17 cellular contexts compared by ENCODE assay signal in the genomic region with DNA sequence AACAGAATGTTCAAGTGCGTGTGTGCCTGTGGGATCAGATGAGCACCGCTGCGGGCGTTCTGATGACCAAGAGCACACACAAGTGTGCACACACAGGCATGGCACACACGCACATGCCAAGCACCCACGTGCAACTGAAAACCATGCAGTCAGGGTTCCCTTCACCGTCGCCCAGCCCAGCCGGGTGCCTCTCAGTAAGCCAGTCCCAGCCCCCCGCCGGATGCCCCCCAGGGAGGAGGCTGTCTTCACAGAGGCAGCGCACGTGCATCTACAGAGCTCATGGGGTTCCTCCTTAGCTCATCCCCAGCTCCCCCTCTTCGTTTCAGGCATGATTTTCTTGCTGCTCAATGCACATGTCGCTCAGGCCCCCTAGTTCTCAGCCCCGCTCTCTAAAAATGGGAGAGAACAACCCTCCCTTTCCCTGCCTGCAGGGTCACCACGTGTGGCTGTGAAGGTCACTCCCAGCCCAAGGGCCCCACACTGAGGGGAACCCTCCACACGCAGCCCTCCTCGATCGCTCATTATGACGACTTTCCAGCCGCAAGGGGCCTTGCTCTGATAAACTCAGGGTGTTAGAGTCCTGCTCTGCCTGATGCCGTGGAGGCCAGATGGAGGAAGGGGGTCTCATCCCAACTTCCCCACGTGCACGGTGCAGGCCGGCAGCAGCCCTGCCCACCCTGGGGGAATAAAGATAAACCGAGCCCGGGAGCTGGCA. TPM values are rescaled to one million over a fixed set of nuclear protein-coding genes. Genes with fewer than 3 reads are reported as not detected.
A peak's percentile ranks its signal among the peaks of the same experiment; 100 is the strongest.
DNase-seq lines count a peak whose midpoint lies in the region; ATAC-seq and TF ChIP-seq lines count a peak whose summit lies in the region.
"Had no signal": no experiment of that assay in that cellular context is flagged by ENCODE, and none has a peak within 500 bp of the region (broad histone marks: within the 10 kb centered on the region; RNA-seq: fewer than 3 reads in every experiment).

No MANE protein-coding gene starts in this region.

- H3K79me2 ChIP-seq in HCT116 (ENCODE audit: insufficient read depth, low read length): no peaks in the 10 kb centered on the region

- H3K4me1 ChIP-seq in HCT116 (ENCODE audit: control insufficient read depth in 1 of 2, insufficient read depth in 2 of 2, low read length in 2 of 2): peaks cover 0 to 7% of the 10 kb centered on the region in 2 experiments; a peak in 2 of 4 replicates
- H3K4me1 ChIP-seq in ascending aorta: peaks cover 6 to 41% of the 10 kb centered on the region in 2 donors
- peaks cover 45% of the 10 kb centered on the region for H3K4me1 ChIP-seq in left ventricle myocardium inferior
- H3K4me1 ChIP-seq: uterus had no signal

- no peak overlapping the region for H3K27ac ChIP-seq in HCT116 (ENCODE audit: low read depth, low read length)
- H3K27ac ChIP-seq in ascending aorta: peak overlapping the region; percentile 77 to 92
- H3K27ac ChIP-seq in left ventricle myocardium inferior (replicated peaks): peak overlapping the region; percentile 93
- H3K27ac ChIP-seq: C4-2B, uterus had no signal

- TF ChIP-seq CTCF in HCT116 (IDR thresholded peaks at IDR 0.05 in 2 of 3, conservative IDR thresholded peaks at IDR 0.05 in 1 of 3; ENCODE audit: borderline replicate concordance in 1 of 3, insufficient read depth in 1 of 3, low read depth in 2 of 3, low read length in 2 of 3) (no peak), ascending aorta (IDR thresholded peaks at IDR 0.05) (no peak), left ventricle myocardium inferior (IDR thresholded peaks at IDR 0.05; ENCODE audit: borderline replicate concordance) (no peak), progenitor cell of endocrine pancreas (IDR thresholded peaks at IDR 0.05; ENCODE audit: unreplicated experiment) (no peak)

- H3K9me3 ChIP-seq in HCT116 (ENCODE audit: control insufficient read depth in 1 of 2, insufficient read depth in 1 of 2, low read depth in 1 of 2, low read length in 2 of 2): no peaks in the 10 kb centered on the region
- no peaks in the 10 kb centered on the region for H3K9me3 ChIP-seq in ascending aorta
- H3K9me3 ChIP-seq in left ventricle myocardium inferior (replicated peaks): no peaks in the 10 kb centered on the region
- H3K9me3 ChIP-seq: mucosa of descending colon, uterus had no signal

- no peak overlapping the region for H3K4me2 ChIP-seq in HCT116 (ENCODE audit: low read length)

- no TSS peak for BruUV-seq in HCT116 (replicated peaks; lab: Mats Ljungman, UMichigan)

- intact Hi-C loops in HCT116 (cut with micrococcal nuclease) (loop anchor here (1.0 kb wide), 2 partner anchors 412 to 602 kb away; no protein-coding TSS in a partner anchor), ascending aorta (cut with DNase I) (loop anchor here (1.0 to 10.0 kb wide), 7 partner anchors 75 to 1009 kb away; a partner anchor contains a TSS), left ventricle myocardium inferior (cut with micrococcal nuclease) (loop anchor here (5.0 kb wide), 1 partner anchor 412 kb away; no protein-coding TSS in a partner anchor), head of caudate nucleus (cut with DNase I) (loop anchor here (5.0 kb wide), 1 partner anchor 412 kb away; no protein-coding TSS in a partner anchor)

- H3K36me3 ChIP-seq in HCT116 (ENCODE audit: control insufficient read depth in 1 of 2, insufficient read depth in 2 of 2, low read length in 2 of 2) (no peaks in the 10 kb centered on the region), ascending aorta (peaks cover 37 to 38% of the 10 kb centered on the region in 2 donors), left ventricle myocardium inferior (peaks cover 11% of the 10 kb centered on the region)
- H3K36me3 ChIP-seq: uterus had no signal

- POLR2A ChIA-PET in HCT116 (lab: Charles Lee): interaction anchor here (0.7 kb wide), 1 partner anchor 172 kb away, joined by 4 read pairs; no protein-coding TSS in a partner anchor

- H3K27ac Mint-ChIP-seq in progenitor cell of endocrine pancreas: peak overlapping the region; percentile 88
- H3K27ac Mint-ChIP-seq: activated naive CD8-positive, alpha-beta T cell; activated T-helper 17 cell treated with anti-CD3 and anti-CD28 coated beads, Interleukin-2, amount 50 U/mL, for 72 hours; H9; T-helper 2 cell treated with Interferon-gamma antibody and Interleukin-4, amounts not matched to agents 5 μg/mL and 100 μg/mL, for 36 hours had no signal

- peaks cover 13% of the 10 kb centered on the region for H3K4me1 Mint-ChIP-seq in progenitor cell of endocrine pancreas (ENCODE audit: low read depth)
- H3K4me1 Mint-ChIP-seq: activated T-helper 17 cell treated with anti-CD3 and anti-CD28 coated beads, Interleukin-2, amount 50 U/mL, for 72 hours; H9 had no signal

- no peak overlapping the region for H3K4me3 Mint-ChIP-seq in progenitor cell of endocrine pancreas (ENCODE audit: low read depth)
- H3K4me3 Mint-ChIP-seq: activated naive CD8-positive, alpha-beta T cell; activated T-helper 17 cell treated with anti-CD3 and anti-CD28 coated beads, Interleukin-2, amount 50 U/mL, for 72 hours; T-helper 2 cell treated with Interferon-gamma antibody and Interleukin-4, amounts not matched to agents 5 μg/mL and 100 μg/mL, for 36 hours had no signal

- H3K36me3 Mint-ChIP-seq in progenitor cell of endocrine pancreas (ENCODE audit: insufficient read depth): peaks cover 14% of the 10 kb centered on the region
- H3K36me3 Mint-ChIP-seq: activated naive CD8-positive, alpha-beta T cell had no signal

- H4K20me1 ChIP-seq in HCT116 (ENCODE audit: insufficient read depth): no peaks in the 10 kb centered on the region

- H2AFZ ChIP-seq in HCT116 (ENCODE audit: low read depth, low read length, poor library complexity, severe bottlenecking): no peak overlapping the region

- H3K4me3 ChIP-seq in HCT116 (replicated peaks in 1 of 2; ENCODE audit: low read depth in 1 of 2, low read length in 2 of 2): no peak overlapping the region
- H3K4me3 ChIP-seq in ascending aorta: no peak overlapping the region
- H3K4me3 ChIP-seq in left ventricle myocardium inferior: no peak overlapping the region
- H3K4me3 ChIP-seq: GM12878, mucosa of descending colon, uterus had no signal

- H3K27me3 Mint-ChIP-seq in progenitor cell of endocrine pancreas: no peaks in the 10 kb centered on the region
- H3K27me3 Mint-ChIP-seq: activated naive CD8-positive, alpha-beta T cell had no signal

- ATAC-seq in HCT116 (peak; percentile 4; the same call in 1 of the 2 replicates), GM21529 (IDR thresholded peaks at IDR 0.05; ENCODE audit: unreplicated experiment) (no peak)

- H3K27me3 ChIP-seq in HCT116 (ENCODE audit: insufficient read depth, low read length) (no peaks in the 10 kb centered on the region), ascending aorta (no peaks in the 10 kb centered on the region), left ventricle myocardium inferior (ENCODE audit: low read depth) (peaks cover 3% of the 10 kb centered on the region)
- H3K27me3 ChIP-seq: uterus had no signal

- CTCF ChIA-PET in HCT116 (lab: Charles Lee): interaction anchor here (0.8 to 3.1 kb wide), 4 partner anchors 12 to 602 kb away, joined by 3 to 18 read pairs (median 10); no protein-coding TSS in a partner anchor

- TF ChIP-seq POLR2A in HCT116 (IDR thresholded peaks at IDR 0.05; ENCODE audit: borderline replicate concordance, extremely low read depth, insufficient read depth, insufficient read length): no peak

- H3K9me2 ChIP-seq in HCT116 (ENCODE audit: insufficient read depth): no peaks in the 10 kb centered on the region

- DNase-seq in HCT116 (ENCODE audit: low read depth, low spot score): no peak
- no peak for DNase-seq in ascending aorta (ENCODE audit: low spot score in 2 of 2)
- DNase-seq in left ventricle myocardium inferior: no peak
- no peak for DNase-seq in progenitor cell of endocrine pancreas (ENCODE audit: low spot score, unreplicated experiment)
- DNase-seq in ureter (ENCODE audit: low spot score): no peak
- no peak for DNase-seq in head of caudate nucleus
- DNase-seq in hypothalamus (lab: John Stamatoyannopoulos, UW): no peak
- DNase-seq: NCI-H2029 had no signal

- no peaks in the 10 kb centered on the region for H3K9me3 Mint-ChIP-seq in progenitor cell of endocrine pancreas (ENCODE audit: low read depth)
- H3K9me3 Mint-ChIP-seq: activated T-helper 17 cell treated with anti-CD3 and anti-CD28 coated beads, Interleukin-2, amount 50 U/mL, for 72 hours; H9; T-helper 2 cell treated with Interferon-gamma antibody and Interleukin-4, amounts not matched to agents 5 μg/mL and 100 μg/mL, for 36 hours had no signal

- TF ChIP-seq RAD21 in HCT116 (IDR thresholded peaks at IDR 0.05; ENCODE audit: low read depth): no peak

- RAD21 ChIA-PET in HCT116 (lab: Charles Lee; ENCODE audit: low non-redundant PET in 1 of 2, low total read pairs in 2 of 2, uncharacterized antibody in 2 of 2, unreplicated experiment in 2 of 2): interaction anchor here in 1 of 2 experiments (0.6 kb wide), 1 partner anchor 411 kb away, joined by 4 read pairs; no protein-coding TSS in a partner anchor

- H3K9ac ChIP-seq in HCT116 (ENCODE audit: low read length): no peak overlapping the region

TF ChIP-seq in HCT116, 20 proteins besides CTCF, POLR2A, EP300 and RAD21:
- TF ChIP-seq EZH2phosphoT487 (IDR thresholded peaks at IDR 0.05; ENCODE audit: borderline replicate concordance): no peak
- TF ChIP-seq EZH2 (IDR thresholded peaks at IDR 0.05): no peak
- TF ChIP-seq SIN3A (IDR thresholded peaks at IDR 0.05; ENCODE audit: low read depth): no peak

RNA-seq across cellular contexts. Expression of a gene that starts 30.4 kb away (rescaled TPM):
- total RNA-seq in HCT116 (2021; ENCODE audit: unreplicated experiment): 37.4 TPM
- polyA plus RNA-seq in HCT116 (2012): 29.5 and 34.9 TPM in 2 replicates
- total RNA-seq in ascending aorta: not detected
- 0.52 TPM for total RNA-seq in left ventricle myocardium inferior
- 60.5 and 63.6 TPM in 2 replicates for total RNA-seq in progenitor cell of endocrine pancreas
- total RNA-seq in ureter: 28.5 TPM
- total RNA-seq: GM12878 had no signal
- polyA plus RNA-seq: GM12878 had no signal

Comparison
In these comparisons a context has a peak if more than half of its experiments do, and no peak if none do; other contexts are left out.
1. RNA of a gene that starts 30.4 kb away (total RNA-seq): 60.5 to 63.6 TPM in progenitor cell of endocrine pancreas, 37.4 TPM in HCT116 (single experiment) and 28.5 TPM in ureter (single experiment); 0.52 TPM in left ventricle myocardium inferior (single experiment) and not detected in ascending aorta (single experiment); every median in the first group is over 10 times any median in the second.